8 cellular contexts compared by ENCODE assay signal in genomic region chr2:37625781-37626548, GRCh38. TPM values are rescaled to one million over a fixed set of nuclear protein-coding genes. Genes with fewer than 3 reads are reported as not detected.
DNase-seq lines count a peak whose midpoint lies in the region; ATAC-seq and TF ChIP-seq lines count a peak whose summit lies in the region.

No MANE protein-coding gene starts in this region.

- no peaks in the 10 kb centered on the region for H3K27me3 ChIP-seq in CD4-positive, CD25-positive, alpha-beta regulatory T cell (ENCODE audit: control insufficient read depth, insufficient read depth, low read length)
- no peaks in the 10 kb centered on the region for H3K27me3 ChIP-seq in WERI-Rb-1 (ENCODE audit: insufficient read depth, low read depth, severe bottlenecking)

- H3K9me3 Mint-ChIP-seq in CD4-positive, CD25-positive, alpha-beta regulatory T cell, result peaks cover 0 to 2% (median 0%) of the 10 kb centered on the region in 7 donors
- H3K9me3 Mint-ChIP-seq in effector memory CD8-positive, alpha-beta T cell, result no peaks in the 10 kb centered on the region

- peak overlapping the region; percentile 53 to 81 (median 74) for H3K4me3 Mint-ChIP-seq in CD4-positive, CD25-positive, alpha-beta regulatory T cell
- H3K4me3 Mint-ChIP-seq in effector memory CD8-positive, alpha-beta T cell, result peak overlapping the region; percentile 62 to 69

- peaks cover 47% of the 10 kb centered on the region for H3K4me1 ChIP-seq in CD4-positive, CD25-positive, alpha-beta regulatory T cell (ENCODE audit: control insufficient read depth, insufficient read depth, low read length, poor library complexity, severe bottlenecking)

- peak; percentile 42 to 90 (median 71) for DNase-seq in CD4-positive, CD25-positive, alpha-beta regulatory T cell
- peak; percentile 33 for DNase-seq in UCSD-AML1 (lab: John Stamatoyannopoulos, UW; ENCODE audit: unreplicated experiment)
- peak; percentile 58 to 64 (median 63) for DNase-seq in effector memory CD8-positive, alpha-beta T cell
- DNase-seq in stimulated activated CD4-positive, alpha-beta T cell treated with anti-CD3 and anti-CD28 coated beads, Interleukin-2, amount 100 ng/mL, for 4 hours (ENCODE audit: low read depth), result peak; percentile 56
- no peak for DNase-seq in WERI-Rb-1
- no peak for DNase-seq in ecto neural progenitor cell (ENCODE audit: low spot score)
- DNase-seq in NCI-H2171 (lab: John Stamatoyannopoulos, UW), result no peak

- no peaks in the 10 kb centered on the region for H3K36me3 ChIP-seq in CD4-positive, CD25-positive, alpha-beta regulatory T cell (ENCODE audit: control insufficient read depth, insufficient read depth, low read length)
- no peaks in the 10 kb centered on the region for H3K36me3 ChIP-seq in WERI-Rb-1

- peaks cover 43 to 77% (median 63%) of the 10 kb centered on the region in 4 donors for H3K4me1 Mint-ChIP-seq in CD4-positive, CD25-positive, alpha-beta regulatory T cell
- H3K4me1 Mint-ChIP-seq in effector memory CD8-positive, alpha-beta T cell (ENCODE audit: low read depth in 2 of 2), result peaks cover 67 to 68% of the 10 kb centered on the region in 2 donors

- no peak for TF ChIP-seq CTCF in WERI-Rb-1 (IDR thresholded peaks at IDR 0.05; ENCODE audit: low read depth, low read length)

- peak overlapping the region; percentile 86 to 98 (median 89) for H3K27ac Mint-ChIP-seq in CD4-positive, CD25-positive, alpha-beta regulatory T cell
- peak overlapping the region; percentile 84 to 91 for H3K27ac Mint-ChIP-seq in effector memory CD8-positive, alpha-beta T cell

- H3K27ac ChIP-seq in CD4-positive, CD25-positive, alpha-beta regulatory T cell (ENCODE audit: insufficient read depth, low read length, poor library complexity, severe bottlenecking), result peak overlapping the region; percentile 74
- H3K27ac ChIP-seq in WERI-Rb-1, result no peak overlapping the region

- H3K4me3 ChIP-seq in CD4-positive, CD25-positive, alpha-beta regulatory T cell (ENCODE audit: low read depth, low read length), result peak overlapping the region; percentile 56
- H3K4me3 ChIP-seq in WERI-Rb-1 (ENCODE audit: low read depth, low read length), result no peak overlapping the region

- no peaks in the 10 kb centered on the region for H3K9me3 ChIP-seq in CD4-positive, CD25-positive, alpha-beta regulatory T cell (ENCODE audit: control insufficient read depth in 2 of 2, low read length in 2 of 2)
- peaks cover 4% of the 10 kb centered on the region for H3K9me3 ChIP-seq in WERI-Rb-1 (ENCODE audit: severe bottlenecking)

- peaks cover 4% of the 10 kb centered on the region for H3K36me3 Mint-ChIP-seq in CD4-positive, CD25-positive, alpha-beta regulatory T cell
- H3K36me3 Mint-ChIP-seq in effector memory CD8-positive, alpha-beta T cell (ENCODE audit: insufficient read depth), result peaks cover 19% of the 10 kb centered on the region

- H3K27me3 Mint-ChIP-seq in CD4-positive, CD25-positive, alpha-beta regulatory T cell, result no peaks in the 10 kb centered on the region
- no peaks in the 10 kb centered on the region for H3K27me3 Mint-ChIP-seq in effector memory CD8-positive, alpha-beta T cell

- ATAC-seq in CD4-positive, CD25-positive, alpha-beta regulatory T cell (ENCODE audit: low read depth in 2 of 2), result peak; percentile 90 to 91
- ATAC-seq in GM21825 (IDR thresholded peaks at IDR 0.05; ENCODE audit: unreplicated experiment), result peak; percentile 47
- peak; percentile 84 for ATAC-seq in effector memory CD8-positive, alpha-beta T cell (replicated peaks)

RNA-seq across cellular contexts. Expression of gene CDC42EP3, which starts 45.5 kb away (rescaled TPM):
- 36.4 TPM for total RNA-seq in CD4-positive, CD25-positive, alpha-beta regulatory T cell
- polyA plus RNA-seq in CD4-positive, CD25-positive, alpha-beta regulatory T cell, result 10 to 100 TPM; 57.9 to 81.4 (median 68.5) TPM

Comparison
In these comparisons a context has a peak if more than half of its experiments do, and no peak if none do; other contexts are left out.
1. DNase-seq: peak in CD4-positive, CD25-positive, alpha-beta regulatory T cell (3 of 3), UCSD-AML1 (single experiment), effector memory CD8-positive, alpha-beta T cell (3 of 3) and stimulated activated CD4-positive, alpha-beta T cell treated with anti-CD3 and anti-CD28 coated beads, Interleukin-2, amount 100 ng/mL, for 4 hours (single experiment); none in WERI-Rb-1 (single experiment), ecto neural progenitor cell (single experiment) and NCI-H2171 (single experiment).
2. Peak in every context shown above with its lines, with median percentiles within 50 percentile points of each other: ATAC-seq.